Comparison of ENCODE assay signal across 28 cellular contexts in genomic region chr4:155411546-155411945, GRCh38.
"Had no signal": no experiment of that assay in that cellular context is flagged by ENCODE, and none has a peak within 500 bp of the region (broad histone marks: within the 10 kb centered on the region; RNA-seq: fewer than 3 reads in every experiment).

No MANE protein-coding gene starts in this region.

- H3K27me3 ChIP-seq: neutrophil, pancreas, right lobe of liver, sigmoid colon, suprapubic skin, testis, tibial artery, transverse colon, upper lobe of right lung, uterus had no signal

- H3K4me1 ChIP-seq: pancreas, prostate gland, right lobe of liver, spleen, suprapubic skin, testis, transverse colon, upper lobe of right lung, uterus had no signal

- H3K4me3 ChIP-seq: pancreas, prostate gland, right lobe of liver, sigmoid colon, spleen, suprapubic skin, testis, tibial artery, transverse colon, upper lobe of right lung, uterus had no signal

- DNase-seq: naive thymus-derived CD8-positive, alpha-beta T cell; nephron progenitor cell; nucleus accumbens; pancreas; right cardiac atrium; right lobe of liver; sigmoid colon; small intestine; spleen; stimulated activated CD4-positive, alpha-beta T cell treated with anti-CD3 and anti-CD28 coated beads, Interleukin-12 subunit alpha, Interleukin-12 subunit beta, amount 100 ng/mL, for 4 hours; stimulated activated CD4-positive, alpha-beta T cell treated with anti-CD3 and anti-CD28 coated beads, Interleukin-1b, Interleukin-23, amount 100 ng/mL, for 48 hours; stimulated activated CD4-positive, alpha-beta T cell treated with anti-CD3 and anti-CD28 coated beads, Interleukin-4, amount 100 ng/mL, for 1 hour; stimulated activated CD4-positive, alpha-beta T cell treated with anti-CD3 and anti-CD28 coated beads, Interleukin-4, amount 100 ng/mL, for 4 hours; stimulated activated CD8-positive, alpha-beta memory T cell treated with anti-CD3 and anti-CD28 coated beads, Interleukin-4, amount 100 ng/mL, for 48 hours; stimulated activated naive CD4-positive, alpha-beta T cell; stimulated activated naive CD8-positive, alpha-beta T cell treated with anti-CD3 and anti-CD28 coated beads, Interleukin-15, amount 100 ng/mL, for 72 hours; stimulated activated naive CD8-positive, alpha-beta T cell treated with anti-CD3 and anti-CD28 coated beads, Interleukin-15, Interleukin-2, amounts not matched to agents 100 U/mL and 50 U/mL, for 24 hours; substantia nigra; testis; tibial artery; transverse colon; upper lobe of right lung; uterus had no signal

- H3K9me3 ChIP-seq: neutrophil, pancreas, prostate gland, right lobe of liver, sigmoid colon, spleen, suprapubic skin, testis, tibial artery, transverse colon, upper lobe of right lung, uterus had no signal

- FAIRE-seq: pancreas, small intestine had no signal

- H3K36me3 ChIP-seq: neutrophil, pancreas, prostate gland, right lobe of liver, sigmoid colon, spleen, suprapubic skin, tibial artery, transverse colon, upper lobe of right lung, uterus had no signal

- ATAC-seq: naive thymus-derived CD8-positive, alpha-beta T cell; natural killer cell treated with Interleukin-12 subunit alpha and Interleukin-12 subunit beta and Interleukin-15 and Interleukin-18, amount 100 ng/mL, for 72 hours; pancreas; right cardiac atrium; right lobe of liver; stimulated activated memory B cell treated with anti-CD40 and anti-IgM and Interleukin-4, amounts not matched to agents 10 μg/mL and 1 μg/mL and 100 μg/mL, for 72 hours; stimulated activated naive CD8-positive, alpha-beta T cell treated with anti-CD3 and anti-CD28 coated beads, Interleukin-15, amount 100 ng/mL, for 72 hours; stimulated activated naive CD8-positive, alpha-beta T cell treated with anti-CD3 and anti-CD28 coated beads, Interleukin-15, Interleukin-2, amounts not matched to agents 100 U/mL and 50 U/mL, for 24 hours; upper lobe of right lung had no signal

- H3K27ac ChIP-seq: neutrophil, pancreas, prostate gland, right lobe of liver, sigmoid colon, spleen, suprapubic skin, testis, tibial artery, transverse colon, upper lobe of right lung, uterus had no signal
